ENCODE assay signal across 1 cellular context in the genomic region with DNA sequence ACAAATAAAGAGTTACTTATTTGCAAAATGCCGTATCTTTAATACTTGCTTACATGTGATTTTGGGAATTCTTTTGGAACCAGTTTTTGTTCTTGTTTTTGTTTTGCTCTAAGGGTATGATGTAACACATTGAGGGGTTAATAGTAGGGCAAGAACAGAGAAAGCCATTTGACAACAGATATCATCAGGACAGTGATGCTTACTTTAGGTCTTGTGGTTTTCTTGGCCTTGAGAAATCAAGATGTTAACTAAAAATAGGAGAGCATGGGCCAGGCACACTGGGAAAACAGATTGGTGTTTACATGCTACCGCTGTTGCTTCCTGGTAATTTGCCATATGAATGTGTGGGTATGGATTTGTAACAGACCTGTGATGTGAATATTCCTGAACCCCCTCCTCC.
TF ChIP-seq lines count a peak whose summit lies in the region.

No MANE protein-coding gene starts in this region.

TF ChIP-seq in K562, 482 proteins besides CTCF, POLR2A, EP300 and RAD21 (continued from another document and continues in another):
- TF ChIP-seq, protein P1, sequence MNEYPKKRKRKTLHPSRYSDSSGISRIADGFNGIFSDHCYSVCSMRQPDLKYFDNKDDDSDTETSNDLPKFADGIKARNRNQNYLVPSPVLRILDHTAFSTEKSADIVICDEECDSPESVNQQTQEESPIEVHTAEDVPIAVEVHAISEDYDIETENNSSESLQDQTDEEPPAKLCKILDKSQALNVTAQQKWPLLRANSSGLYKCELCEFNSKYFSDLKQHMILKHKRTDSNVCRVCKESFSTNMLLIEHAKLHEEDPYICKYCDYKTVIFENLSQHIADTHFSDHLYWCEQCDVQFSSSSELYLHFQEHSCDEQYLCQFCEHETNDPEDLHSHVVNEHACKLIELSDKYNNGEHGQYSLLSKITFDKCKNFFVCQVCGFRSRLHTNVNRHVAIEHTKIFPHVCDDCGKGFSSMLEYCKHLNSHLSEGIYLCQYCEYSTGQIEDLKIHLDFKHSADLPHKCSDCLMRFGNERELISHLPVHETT (CRISPR knock-in tag; conservative IDR thresholded peaks at IDR 0.05 in 1 of 2, IDR thresholded peaks at IDR 0.05 in 1 of 2), result peak in 1 of 2 experiments; percentile 87; a peak in 2 of 4 replicates
- TF ChIP-seq REST (CRISPR knock-in tag; IDR thresholded peaks at IDR 0.05; ENCODE audit: low read depth), result no peak
- TF ChIP-seq, protein P2, sequence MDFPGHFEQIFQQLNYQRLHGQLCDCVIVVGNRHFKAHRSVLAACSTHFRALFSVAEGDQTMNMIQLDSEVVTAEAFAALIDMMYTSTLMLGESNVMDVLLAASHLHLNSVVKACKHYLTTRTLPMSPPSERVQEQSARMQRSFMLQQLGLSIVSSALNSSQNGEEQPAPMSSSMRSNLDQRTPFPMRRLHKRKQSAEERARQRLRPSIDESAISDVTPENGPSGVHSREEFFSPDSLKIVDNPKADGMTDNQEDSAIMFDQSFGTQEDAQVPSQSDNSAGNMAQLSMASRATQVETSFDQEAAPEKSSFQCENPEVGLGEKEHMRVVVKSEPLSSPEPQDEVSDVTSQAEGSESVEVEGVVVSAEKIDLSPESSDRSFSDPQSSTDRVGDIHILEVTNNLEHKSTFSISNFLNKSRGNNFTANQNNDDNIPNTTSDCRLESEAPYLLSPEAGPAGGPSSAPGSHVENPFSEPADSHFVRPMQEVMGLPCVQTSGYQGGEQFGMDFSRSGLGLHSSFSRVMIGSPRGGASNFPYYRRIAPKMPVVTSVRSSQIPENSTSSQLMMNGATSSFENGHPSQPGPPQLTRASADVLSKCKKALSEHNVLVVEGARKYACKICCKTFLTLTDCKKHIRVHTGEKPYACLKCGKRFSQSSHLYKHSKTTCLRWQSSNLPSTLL (IDR thresholded peaks at IDR 0.05), result no peak
- TF ChIP-seq, protein P3, sequence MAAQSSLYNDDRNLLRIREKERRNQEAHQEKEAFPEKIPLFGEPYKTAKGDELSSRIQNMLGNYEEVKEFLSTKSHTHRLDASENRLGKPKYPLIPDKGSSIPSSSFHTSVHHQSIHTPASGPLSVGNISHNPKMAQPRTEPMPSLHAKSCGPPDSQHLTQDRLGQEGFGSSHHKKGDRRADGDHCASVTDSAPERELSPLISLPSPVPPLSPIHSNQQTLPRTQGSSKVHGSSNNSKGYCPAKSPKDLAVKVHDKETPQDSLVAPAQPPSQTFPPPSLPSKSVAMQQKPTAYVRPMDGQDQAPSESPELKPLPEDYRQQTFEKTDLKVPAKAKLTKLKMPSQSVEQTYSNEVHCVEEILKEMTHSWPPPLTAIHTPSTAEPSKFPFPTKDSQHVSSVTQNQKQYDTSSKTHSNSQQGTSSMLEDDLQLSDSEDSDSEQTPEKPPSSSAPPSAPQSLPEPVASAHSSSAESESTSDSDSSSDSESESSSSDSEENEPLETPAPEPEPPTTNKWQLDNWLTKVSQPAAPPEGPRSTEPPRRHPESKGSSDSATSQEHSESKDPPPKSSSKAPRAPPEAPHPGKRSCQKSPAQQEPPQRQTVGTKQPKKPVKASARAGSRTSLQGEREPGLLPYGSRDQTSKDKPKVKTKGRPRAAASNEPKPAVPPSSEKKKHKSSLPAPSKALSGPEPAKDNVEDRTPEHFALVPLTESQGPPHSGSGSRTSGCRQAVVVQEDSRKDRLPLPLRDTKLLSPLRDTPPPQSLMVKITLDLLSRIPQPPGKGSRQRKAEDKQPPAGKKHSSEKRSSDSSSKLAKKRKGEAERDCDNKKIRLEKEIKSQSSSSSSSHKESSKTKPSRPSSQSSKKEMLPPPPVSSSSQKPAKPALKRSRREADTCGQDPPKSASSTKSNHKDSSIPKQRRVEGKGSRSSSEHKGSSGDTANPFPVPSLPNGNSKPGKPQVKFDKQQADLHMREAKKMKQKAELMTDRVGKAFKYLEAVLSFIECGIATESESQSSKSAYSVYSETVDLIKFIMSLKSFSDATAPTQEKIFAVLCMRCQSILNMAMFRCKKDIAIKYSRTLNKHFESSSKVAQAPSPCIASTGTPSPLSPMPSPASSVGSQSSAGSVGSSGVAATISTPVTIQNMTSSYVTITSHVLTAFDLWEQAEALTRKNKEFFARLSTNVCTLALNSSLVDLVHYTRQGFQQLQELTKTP (IDR thresholded peaks at IDR 0.05; ENCODE audit: low read depth in 1 of 2, partially characterized antibody in 2 of 2), result peak in 1 of 2 experiments; percentile 39
- peak; percentile 67 for TF ChIP-seq FOSL1 (tag; conservative IDR thresholded peaks at IDR 0.05)
- TF ChIP-seq, protein P4, sequence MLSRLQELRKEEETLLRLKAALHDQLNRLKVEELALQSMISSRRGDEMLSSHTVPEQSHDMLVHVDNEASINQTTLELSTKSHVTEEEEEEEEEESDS (CRISPR knock-in tag; IDR thresholded peaks at IDR 0.05), result no peak
- TF ChIP-seq POLR3A (IDR thresholded peaks at IDR 0.05; ENCODE audit: borderline replicate concordance, extremely low read depth, insufficient read depth, insufficient read length), result no peak
- peak; percentile 56 for TF ChIP-seq NCOR1 (IDR thresholded peaks at IDR 0.05)
- TF ChIP-seq RBM22 (IDR thresholded peaks at IDR 0.05; ENCODE audit: low read depth, low read length, poor library complexity, severe bottlenecking), result no peak
- TF ChIP-seq RERE (CRISPR knock-in tag; IDR thresholded peaks at IDR 0.05; ENCODE audit: borderline replicate concordance), result no peak
- no peak for TF ChIP-seq HNRNPK (IDR thresholded peaks at IDR 0.05; ENCODE audit: low read depth, low read length, poor library complexity, severe bottlenecking)
- TF ChIP-seq, protein P5, sequence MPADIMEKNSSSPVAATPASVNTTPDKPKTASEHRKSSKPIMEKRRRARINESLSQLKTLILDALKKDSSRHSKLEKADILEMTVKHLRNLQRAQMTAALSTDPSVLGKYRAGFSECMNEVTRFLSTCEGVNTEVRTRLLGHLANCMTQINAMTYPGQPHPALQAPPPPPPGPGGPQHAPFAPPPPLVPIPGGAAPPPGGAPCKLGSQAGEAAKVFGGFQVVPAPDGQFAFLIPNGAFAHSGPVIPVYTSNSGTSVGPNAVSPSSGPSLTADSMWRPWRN (IDR thresholded peaks at IDR 0.05; ENCODE audit: low read depth), result peak; percentile 72
- no peak for TF ChIP-seq ILF3 (IDR thresholded peaks at IDR 0.05; ENCODE audit: borderline replicate concordance)
- TF ChIP-seq IFI16 (CRISPR knock-in tag; IDR thresholded peaks at IDR 0.05), result no peak
- TF ChIP-seq MAFK (IDR thresholded peaks at IDR 0.05; ENCODE audit: low read length), result no peak
- TF ChIP-seq CBX8 (IDR thresholded peaks at IDR 0.05; ENCODE audit: borderline replicate concordance, extremely low read depth, low read depth, low read length, poor library complexity, severe bottlenecking), result no peak
- TF ChIP-seq, protein P6, sequence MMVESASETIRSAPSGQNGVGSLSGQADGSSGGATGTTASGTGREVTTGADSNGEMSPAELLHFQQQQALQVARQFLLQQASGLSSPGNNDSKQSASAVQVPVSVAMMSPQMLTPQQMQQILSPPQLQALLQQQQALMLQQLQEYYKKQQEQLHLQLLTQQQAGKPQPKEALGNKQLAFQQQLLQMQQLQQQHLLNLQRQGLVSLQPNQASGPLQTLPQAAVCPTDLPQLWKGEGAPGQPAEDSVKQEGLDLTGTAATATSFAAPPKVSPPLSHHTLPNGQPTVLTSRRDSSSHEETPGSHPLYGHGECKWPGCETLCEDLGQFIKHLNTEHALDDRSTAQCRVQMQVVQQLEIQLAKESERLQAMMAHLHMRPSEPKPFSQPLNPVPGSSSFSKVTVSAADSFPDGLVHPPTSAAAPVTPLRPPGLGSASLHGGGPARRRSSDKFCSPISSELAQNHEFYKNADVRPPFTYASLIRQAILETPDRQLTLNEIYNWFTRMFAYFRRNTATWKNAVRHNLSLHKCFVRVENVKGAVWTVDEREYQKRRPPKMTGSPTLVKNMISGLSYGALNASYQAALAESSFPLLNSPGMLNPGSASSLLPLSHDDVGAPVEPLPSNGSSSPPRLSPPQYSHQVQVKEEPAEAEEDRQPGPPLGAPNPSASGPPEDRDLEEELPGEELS (CRISPR knock-in tag; IDR thresholded peaks at IDR 0.05; ENCODE audit: borderline replicate concordance), result no peak
- TF ChIP-seq NR1H2 (CRISPR knock-in tag; IDR thresholded peaks at IDR 0.05), result no peak
- no peak for TF ChIP-seq CUX1 (CRISPR knock-in tag; IDR thresholded peaks at IDR 0.05)
- TF ChIP-seq ZNF764 (CRISPR knock-in tag; IDR thresholded peaks at IDR 0.05; ENCODE audit: low read depth), result no peak
- no peak for TF ChIP-seq E2F3 (CRISPR knock-in tag; IDR thresholded peaks at IDR 0.05)
- TF ChIP-seq CGGBP1 (CRISPR knock-in tag; IDR thresholded peaks at IDR 0.05), result no peak
